In genomic region chr1:204076891-204077290, GRCh38 we compare ENCODE assay signal across 1 cellular context.
TF ChIP-seq lines count a peak whose summit lies in the region.

No MANE protein-coding gene starts in this region.

TF ChIP-seq in H1, 55 proteins besides CTCF, POLR2A, EP300 and RAD21:
- TF ChIP-seq ATF3 (IDR thresholded peaks at IDR 0.05; ENCODE audit: insufficient read depth, low read depth, low read length): no peak
- TF ChIP-seq SIRT6 (IDR thresholded peaks at IDR 0.05; ENCODE audit: low read length): no peak
- no peak for TF ChIP-seq CBX8 (IDR thresholded peaks at IDR 0.05; ENCODE audit: borderline replicate concordance, low read depth, low read length)
- TF ChIP-seq ASH2L (IDR thresholded peaks at IDR 0.05; ENCODE audit: low read length): peak; percentile 24
